In genomic region chr2:120793682-120794403, GRCh38 we compare ENCODE assay signal across 13 cellular contexts. TPM values are rescaled to one million over a fixed set of nuclear protein-coding genes. Genes with fewer than 3 reads are reported as not detected.
DNase-seq lines count a peak whose midpoint lies in the region; ATAC-seq and TF ChIP-seq lines count a peak whose summit lies in the region.
"Had no signal": no experiment of that assay in that cellular context is flagged by ENCODE, and none has a peak within 500 bp of the region (broad histone marks: within the 10 kb centered on the region; RNA-seq: fewer than 3 reads in every experiment).

No MANE protein-coding gene starts in this region.

- 71 to 76% (median 73%) methylated on average over 10 of the region's 10 CpGs for WGBS in ovary, 3 donors

- no peak overlapping the region for H2AFZ ChIP-seq in PC-3 (ENCODE audit: low read length)
- no peak overlapping the region for H2AFZ ChIP-seq in fibroblast of lung (ENCODE audit: low read length)

- intact Hi-C loops in PC-3 (cut with micrococcal nuclease) (no loop called here), ovary (cut with DNase I) (no loop called here)

- H3K79me2 ChIP-seq in PC-3 (ENCODE audit: low read length) (no peaks in the 10 kb centered on the region), fibroblast of lung (ENCODE audit: control insufficient read depth, insufficient read depth, low read length) (no peaks in the 10 kb centered on the region)

- H3K27ac ChIP-seq in PC-3 (ENCODE audit: low read length): no peak overlapping the region
- H3K27ac ChIP-seq in fibroblast of lung (ENCODE audit: insufficient read depth, low read length): no peak overlapping the region
- H3K27ac ChIP-seq in ovary: peak overlapping the region in 1 of 2 donors; percentile 16
- H3K27ac ChIP-seq: ascending aorta had no signal

- H3K9me3 ChIP-seq in PC-3 (ENCODE audit: low read length): no peaks in the 10 kb centered on the region
- no peaks in the 10 kb centered on the region for H3K9me3 ChIP-seq in fibroblast of lung (ENCODE audit: control insufficient read depth, insufficient read depth, low read depth, low read length)
- H3K9me3 ChIP-seq in ovary: no peaks in the 10 kb centered on the region
- H3K9me3 ChIP-seq: ascending aorta had no signal

- POLR2A ChIA-PET in PC-3 (lab: Charles Lee; ENCODE audit: unreplicated experiment): interaction anchor here (0.7 kb wide), 1 partner anchor 1562 kb away, joined by 3 read pairs; no protein-coding TSS in a partner anchor

- H4K20me1 ChIP-seq in PC-3 (ENCODE audit: low read length) (no peaks in the 10 kb centered on the region; the same call in 1 of the 2 replicates), fibroblast of lung (ENCODE audit: control insufficient read depth, extremely low read depth, insufficient read depth, low read length) (no peaks in the 10 kb centered on the region)

- H3K4me1 Mint-ChIP-seq in HFFc6 (ENCODE audit: low read depth): peaks cover 70% of the 10 kb centered on the region
- H3K4me1 Mint-ChIP-seq in stimulated activated naive B cell treated with anti-CD40 and anti-IgM and Interleukin-4, amounts not matched to agents 10 μg/mL and 1 μg/mL and 100 μg/mL, for 72 hours: no peaks in the 10 kb centered on the region
- no peaks in the 10 kb centered on the region for H3K4me1 Mint-ChIP-seq in activated naive CD8-positive, alpha-beta T cell treated with anti-CD3 and anti-CD28 coated beads for 36 hours
- H3K4me1 Mint-ChIP-seq: naive B cell had no signal

- CTCF ChIA-PET in PC-3 (lab: Charles Lee): no interaction called here

- H3K36me3 ChIP-seq in PC-3 (ENCODE audit: low read depth, low read length): no peaks in the 10 kb centered on the region
- no peaks in the 10 kb centered on the region for H3K36me3 ChIP-seq in fibroblast of lung (ENCODE audit: control insufficient read depth, insufficient read depth, low read length)
- no peaks in the 10 kb centered on the region for H3K36me3 ChIP-seq in ovary
- H3K36me3 ChIP-seq: ascending aorta had no signal

- no TSS peak for BruUV-seq in PC-3 (replicated peaks; lab: Mats Ljungman, UMichigan)

- H3K27me3 Mint-ChIP-seq in HFFc6 (ENCODE audit: insufficient read depth): peaks cover 8% of the 10 kb centered on the region
- H3K27me3 Mint-ChIP-seq in stimulated activated naive B cell treated with anti-CD40 and anti-IgM and Interleukin-4, amounts not matched to agents 10 μg/mL and 1 μg/mL and 100 μg/mL, for 72 hours: no peaks in the 10 kb centered on the region
- H3K27me3 Mint-ChIP-seq in activated naive CD8-positive, alpha-beta T cell treated with anti-CD3 and anti-CD28 coated beads for 36 hours: no peaks in the 10 kb centered on the region
- H3K27me3 Mint-ChIP-seq: activated CD8-positive, alpha-beta T cell treated with anti-CD3 and anti-CD28 coated beads for 36 hours had no signal

- no peak for TF ChIP-seq POLR2A in ovary (IDR thresholded peaks at IDR 0.05)

- no peak overlapping the region for H3K9ac ChIP-seq in PC-3 (ENCODE audit: low read length)
- H3K9ac ChIP-seq in fibroblast of lung (ENCODE audit: insufficient read depth, low read length): no peak overlapping the region

- H3K9me2 ChIP-seq in PC-3 (replicated peaks; ENCODE audit: low read length): no peaks in the 10 kb centered on the region

- H3K4me3 Mint-ChIP-seq in HFFc6: no peak overlapping the region
- no peak overlapping the region for H3K4me3 Mint-ChIP-seq in stimulated activated naive B cell treated with anti-CD40 and anti-IgM and Interleukin-4, amounts not matched to agents 10 μg/mL and 1 μg/mL and 100 μg/mL, for 72 hours
- H3K4me3 Mint-ChIP-seq in activated naive CD8-positive, alpha-beta T cell treated with anti-CD3 and anti-CD28 coated beads for 36 hours: no peak overlapping the region
- H3K4me3 Mint-ChIP-seq: activated CD8-positive, alpha-beta T cell treated with anti-CD3 and anti-CD28 coated beads for 36 hours; naive B cell had no signal

- TF ChIP-seq CTCF in HFFc6 (IDR thresholded peaks at IDR 0.05) (no peak), PC-3 (conservative IDR thresholded peaks at IDR 0.05; ENCODE audit: low read depth, low read length) (no peak), fibroblast of lung (conservative IDR thresholded peaks at IDR 0.05 in 1 of 2, IDR thresholded peaks at IDR 0.05 in 1 of 2; ENCODE audit: low read depth in 1 of 2, low read length in 2 of 2) (no peak), ovary (IDR thresholded peaks at IDR 0.05) (no peak)

- DNase-seq in HFFc6 (no peak), PC-3 (peak; percentile 71), fibroblast of lung (ENCODE audit: low read depth in 2 of 2) (peak; percentile 33 to 50), ovary (peak in 3 of 5 donors; percentile 41 to 64 (median 47)), SKM-1 treated with dmso at 0.1 percent for 144 hours (lab: John Stamatoyannopoulos, UW; ENCODE audit: unreplicated experiment) (no peak)
- DNase-seq in stimulated activated naive B cell treated with anti-CD40 and anti-IgM and Interleukin-4, amounts not matched to agents 10 μg/mL and 1 μg/mL and 100 μg/mL, for 72 hours: no peak
- no peak for DNase-seq in activated naive CD8-positive, alpha-beta T cell treated with anti-CD3 and anti-CD28 coated beads for 36 hours
- DNase-seq: activated CD8-positive, alpha-beta T cell treated with anti-CD3 and anti-CD28 coated beads for 36 hours; activated effector memory CD4-positive, alpha-beta T cell treated with Interleukin-2 at 50 U/mL for 16 hours; naive B cell; NCI-H1092; NCI-H510A had no signal

- no peak overlapping the region for H3K4me3 ChIP-seq in PC-3 (ENCODE audit: low read length)
- H3K4me3 ChIP-seq in fibroblast of lung (replicated peaks in 1 of 4; ENCODE audit: control extremely low read depth in 1 of 4, insufficient read depth in 1 of 4, low read depth in 3 of 4, low read length in 4 of 4): no peak overlapping the region
- H3K4me3 ChIP-seq in ovary: no peak overlapping the region
- H3K4me3 ChIP-seq: ascending aorta had no signal

- H3K4me2 ChIP-seq in PC-3 (ENCODE audit: low read length) (no peak overlapping the region), fibroblast of lung (ENCODE audit: extremely low read depth, insufficient read depth, low read length) (no peak overlapping the region)

- H3K27me3 ChIP-seq in PC-3 (ENCODE audit: low read length): no peaks in the 10 kb centered on the region
- H3K27me3 ChIP-seq in fibroblast of lung (ENCODE audit: control insufficient read depth, insufficient read depth, low read length): no peaks in the 10 kb centered on the region
- H3K27me3 ChIP-seq in ovary: no peaks in the 10 kb centered on the region
- H3K27me3 ChIP-seq: ascending aorta had no signal

- H3K4me1 ChIP-seq in PC-3 (ENCODE audit: insufficient read depth, low read length) (peaks cover 26% of the 10 kb centered on the region), fibroblast of lung (ENCODE audit: control insufficient read depth, extremely low read depth, insufficient read depth, low read length) (peaks cover 8% of the 10 kb centered on the region), ovary (ENCODE audit: insufficient read depth) (peaks cover 17% of the 10 kb centered on the region)

- H3K36me3 Mint-ChIP-seq in HFFc6 (ENCODE audit: low read depth): peaks cover 20% of the 10 kb centered on the region
- H3K36me3 Mint-ChIP-seq in stimulated activated naive B cell treated with anti-CD40 and anti-IgM and Interleukin-4, amounts not matched to agents 10 μg/mL and 1 μg/mL and 100 μg/mL, for 72 hours: no peaks in the 10 kb centered on the region
- no peaks in the 10 kb centered on the region for H3K36me3 Mint-ChIP-seq in activated naive CD8-positive, alpha-beta T cell treated with anti-CD3 and anti-CD28 coated beads for 36 hours
- H3K36me3 Mint-ChIP-seq: naive B cell had no signal

- TF ChIP-seq EP300 in ovary (IDR thresholded peaks at IDR 0.05): no peak

- H3K27ac Mint-ChIP-seq in HFFc6: peak overlapping the region; percentile 20; the same call in 1 of the 2 replicates
- no peak overlapping the region for H3K27ac Mint-ChIP-seq in stimulated activated naive B cell treated with anti-CD40 and anti-IgM and Interleukin-4, amounts not matched to agents 10 μg/mL and 1 μg/mL and 100 μg/mL, for 72 hours
- no peak overlapping the region for H3K27ac Mint-ChIP-seq in activated naive CD8-positive, alpha-beta T cell treated with anti-CD3 and anti-CD28 coated beads for 36 hours
- H3K27ac Mint-ChIP-seq: activated CD8-positive, alpha-beta T cell treated with anti-CD3 and anti-CD28 coated beads for 36 hours; naive B cell had no signal

- no peaks in the 10 kb centered on the region for H3K9me3 Mint-ChIP-seq in HFFc6
- H3K9me3 Mint-ChIP-seq in stimulated activated naive B cell treated with anti-CD40 and anti-IgM and Interleukin-4, amounts not matched to agents 10 μg/mL and 1 μg/mL and 100 μg/mL, for 72 hours: no peaks in the 10 kb centered on the region
- no peaks in the 10 kb centered on the region for H3K9me3 Mint-ChIP-seq in activated naive CD8-positive, alpha-beta T cell treated with anti-CD3 and anti-CD28 coated beads for 36 hours
- H3K9me3 Mint-ChIP-seq: activated CD8-positive, alpha-beta T cell treated with anti-CD3 and anti-CD28 coated beads for 36 hours; naive B cell had no signal

- peak; percentile 57 for ATAC-seq in PC-3
- no peak for ATAC-seq in stimulated activated naive B cell treated with anti-CD40 and anti-IgM and Interleukin-4, amounts not matched to agents 10 μg/mL and 1 μg/mL and 100 μg/mL, for 72 hours (replicated peaks)
- ATAC-seq: activated CD8-positive, alpha-beta T cell treated with anti-CD3 and anti-CD28 coated beads for 36 hours had no signal

- H3F3A ChIP-seq in PC-3 (ENCODE audit: low read length, unreplicated experiment): no peaks in the 10 kb centered on the region

RNA-seq across cellular contexts. Expression of gene GLI2, which starts 58.2 kb away (rescaled TPM):
- total RNA-seq in HFFc6 (2021; fragmentation: NEBNext Ultra II Directional; extraction: Animal tissue kit (Norgen Biotek cat#: 25700)): 10 to 100 TPM; 40.2 to 46.1 (median 41.9) TPM
- total RNA-seq in PC-3 (2014; rRNA removed): 4.0 and 30.3 TPM in 2 replicates
- total RNA-seq in fibroblast of lung: 3.3 TPM in 2 replicates
- polyA plus RNA-seq in fibroblast of lung: 2.8 and 3.8 TPM in 2 replicates
- 6.3 and 7.8 TPM in 2 replicates for polyA plus RNA-seq in fibroblast of lung (2012)
- 12.4 and 15.0 TPM in 2 replicates for polyA minus RNA-seq in fibroblast of lung (ENCODE audit: low replicate concordance)
- 10 to 100 TPM in 6 of 7 donors, 1 to 10 TPM in 1; 6.9 to 53.0 (median 38.9) TPM for total RNA-seq in ovary
- polyA plus RNA-seq in ovary: 10 to 100 TPM in 1 of 2 donors, 1 to 10 TPM in 1; 5.9 to 18.5 TPM
- total RNA-seq in activated naive CD8-positive, alpha-beta T cell treated with anti-CD3 and anti-CD28 coated beads for 36 hours: not detected
- total RNA-seq: activated CD8-positive, alpha-beta T cell treated with anti-CD3 and anti-CD28 coated beads for 36 hours had no signal

Comparison
In these comparisons a context has a peak if more than half of its experiments do, and no peak if none do; other contexts are left out.
1. DNase-seq: peak in PC-3 (single experiment), fibroblast of lung (2 of 2) and ovary (3 of 5); none in HFFc6 (single experiment), SKM-1 treated with dmso at 0.1 percent for 144 hours (single experiment), stimulated activated naive B cell treated with anti-CD40 and anti-IgM and Interleukin-4, amounts not matched to agents 10 μg/mL and 1 μg/mL and 100 μg/mL, for 72 hours (single experiment) and activated naive CD8-positive, alpha-beta T cell treated with anti-CD3 and anti-CD28 coated beads for 36 hours (single experiment).